ENCODE assay signal across 8 cellular contexts in the genomic region with DNA sequence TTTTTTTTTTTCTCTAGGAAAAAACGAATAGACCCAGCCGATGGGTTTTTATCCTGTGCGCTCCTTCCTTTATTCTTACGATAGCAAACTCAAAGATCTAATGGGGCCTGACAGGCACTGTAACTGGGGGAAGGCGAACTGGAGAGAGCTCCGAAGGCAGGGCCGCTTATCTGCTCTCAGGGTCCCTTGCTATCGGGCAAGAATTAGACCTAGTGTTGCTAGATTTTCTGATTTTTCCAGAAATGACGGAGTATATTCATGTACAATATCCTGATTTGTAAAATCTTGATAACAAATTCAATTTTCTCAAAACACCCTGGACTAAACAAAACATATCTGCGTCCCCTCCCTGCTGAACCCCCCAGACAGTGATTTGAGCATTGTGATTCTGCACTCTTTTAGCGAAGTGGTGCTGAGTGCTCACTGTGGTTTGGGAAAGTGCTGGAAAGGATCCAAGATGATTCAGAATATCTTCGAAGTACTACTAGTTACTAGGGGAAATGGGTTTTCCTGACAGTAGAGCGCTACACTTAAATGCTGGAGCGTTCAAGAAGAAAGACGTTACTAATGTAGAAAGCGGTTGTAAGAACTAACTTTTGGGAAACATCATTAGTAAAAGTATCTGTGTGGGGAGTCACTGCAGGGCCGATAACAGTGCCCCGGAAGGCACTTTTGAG. TPM values are rescaled to one million over a fixed set of nuclear protein-coding genes. Genes with fewer than 3 reads are reported as not detected.
DNase-seq lines count a peak whose midpoint lies in the region; ATAC-seq and TF ChIP-seq lines count a peak whose summit lies in the region.

No MANE protein-coding gene starts in this region.

- peaks cover 4% of the 10 kb centered on the region for H3K36me3 Mint-ChIP-seq in nephron progenitor cell (ENCODE audit: low read depth)

- CTCF ChIA-PET in HEK293 (lab: Yijun Ruan, JAX), result interaction anchor here (1.1 to 1.5 kb wide), 2 partner anchors 12 to 82 kb away, joined by 3 read pairs; no protein-coding TSS in a partner anchor

- DNase-seq in RWPE2 (ENCODE audit: low spot score), result no peak
- peak; percentile 75 for DNase-seq in fibroblast of pulmonary artery (ENCODE audit: low read depth)
- DNase-seq in nephron progenitor cell, result peak; percentile 23
- no peak for DNase-seq in sciatic nerve (ENCODE audit: low spot score)
- no peak for DNase-seq in SHP77 (lab: John Stamatoyannopoulos, UW)
- DNase-seq in stimulated activated naive CD4-positive, alpha-beta T cell (lab: John Stamatoyannopoulos, UW), result no peak
- no peak for DNase-seq in activated effector memory CD4-positive, alpha-beta T cell treated with anti-CD3 and anti-CD28 coated beads, Interleukin-2, amount 50 U/mL, for 16 hours

- POLR2A ChIA-PET in HEK293 (lab: Yijun Ruan, JAX), result no interaction called here

- H3K9me3 Mint-ChIP-seq in nephron progenitor cell, result no peaks in the 10 kb centered on the region

- no peak overlapping the region for H3K27ac Mint-ChIP-seq in nephron progenitor cell

- H3K4me1 ChIP-seq in HEK293 (ENCODE audit: control insufficient read depth, insufficient read depth, low read length) (peaks cover 16% of the 10 kb centered on the region), RWPE2 (ENCODE audit: insufficient read depth, poor library complexity, severe bottlenecking) (no peaks in the 10 kb centered on the region)

- no peaks in the 10 kb centered on the region for H3K36me3 ChIP-seq in HEK293 (ENCODE audit: control insufficient read depth in 2 of 2, insufficient read depth in 1 of 2, low read length in 2 of 2)
- H3K36me3 ChIP-seq in RWPE2 (ENCODE audit: low read depth), result no peaks in the 10 kb centered on the region

- no peak for TF ChIP-seq CTCF in HEK293 (tag by site-specific recombination; IDR thresholded peaks at IDR 0.05)
- TF ChIP-seq CTCF in RWPE2 (IDR thresholded peaks at IDR 0.05; ENCODE audit: poor library complexity, severe bottlenecking), result no peak
- TF ChIP-seq CTCF in fibroblast of pulmonary artery (IDR thresholded peaks at IDR 0.05; ENCODE audit: low read length, missing control alignments), result no peak
- no peak for TF ChIP-seq CTCF in nephron progenitor cell (IDR thresholded peaks at IDR 0.05)

- H3K27ac ChIP-seq in HEK293 (ENCODE audit: extremely low read depth, low read depth, low read length) (peak overlapping the region; percentile 39; the same call in 1 of the 2 replicates), RWPE2 (ENCODE audit: poor library complexity, severe bottlenecking) (no peak overlapping the region)

- peak overlapping the region; percentile 94 for H3K4me3 Mint-ChIP-seq in nephron progenitor cell

- H3K27me3 Mint-ChIP-seq in nephron progenitor cell (ENCODE audit: low read depth, poor library complexity), result peaks cover 49% of the 10 kb centered on the region

- H3K9me3 ChIP-seq in HEK293 (ENCODE audit: control insufficient read depth, insufficient read depth, low read depth, low read length) (no peaks in the 10 kb centered on the region), RWPE2 (ENCODE audit: severe bottlenecking) (no peaks in the 10 kb centered on the region)

- peaks cover 29% of the 10 kb centered on the region for H3K4me1 Mint-ChIP-seq in nephron progenitor cell

- peak overlapping the region; percentile 49 for H3K4me3 ChIP-seq in HEK293 (ENCODE audit: low read depth, low read length)
- H3K4me3 ChIP-seq in RWPE2 (ENCODE audit: severe bottlenecking), result no peak overlapping the region
- peak overlapping the region; percentile 58 for H3K4me3 ChIP-seq in fibroblast of pulmonary artery (replicated peaks; ENCODE audit: low read depth, low read length)

- intact Hi-C loops in sciatic nerve (cut with DNase I), result no loop called here

- 0 out of 3 replicates have a peak, but pooled peaks have one; percentile 18 for ATAC-seq in RWPE2 (ENCODE audit: low read depth)
- ATAC-seq in sciatic nerve, result no peak

- H3K27me3 ChIP-seq in RWPE2 (ENCODE audit: insufficient read depth, poor library complexity, severe bottlenecking), result peaks cover 81% of the 10 kb centered on the region

TF ChIP-seq in HEK293, 187 proteins besides CTCF, POLR2A, EP300 and RAD21:
- no peak for TF ChIP-seq BCL6B (tag by site-specific recombination; IDR thresholded peaks at IDR 0.05)
- peak; percentile 26; the same call in 1 of the 2 replicates for TF ChIP-seq ZNF335 (tag by site-specific recombination; conservative IDR thresholded peaks at IDR 0.05)

RNA-seq across cellular contexts. Expression of gene STXBP6, which starts 0.7 kb away (rescaled TPM):
- total RNA-seq in sciatic nerve, result 18.1 TPM

Comparison
In these comparisons a context has a peak if more than half of its experiments do, and no peak if none do; other contexts are left out.
1. DNase-seq: peak in fibroblast of pulmonary artery (single experiment) and nephron progenitor cell (single experiment); none in RWPE2 (single experiment), sciatic nerve (single experiment), SHP77 (0 of 2), stimulated activated naive CD4-positive, alpha-beta T cell (0 of 6) and activated effector memory CD4-positive, alpha-beta T cell treated with anti-CD3 and anti-CD28 coated beads, Interleukin-2, amount 50 U/mL, for 16 hours (single experiment).